13 cellular contexts compared by ENCODE assay signal in the genomic region with DNA sequence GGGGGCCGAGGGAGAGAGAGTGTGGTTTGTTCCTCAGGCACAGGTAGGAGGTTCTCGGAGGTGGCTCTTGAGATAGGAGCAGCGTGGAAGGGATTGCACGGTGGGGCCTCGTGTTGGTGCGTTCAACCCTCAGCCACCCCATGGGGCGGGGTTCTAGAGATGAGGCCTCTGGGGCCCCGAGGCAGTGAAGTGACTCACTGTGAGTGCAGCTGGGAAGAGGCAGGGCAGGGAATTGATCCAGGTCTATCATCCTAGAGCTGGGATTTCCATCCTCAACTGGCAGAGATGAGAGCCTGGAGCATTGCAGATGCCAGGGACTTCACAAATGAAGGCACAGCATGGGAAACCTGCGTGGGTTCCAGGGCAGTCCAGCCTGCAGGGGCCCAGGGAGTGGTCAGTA. TPM values are rescaled to one million over a fixed set of nuclear protein-coding genes. Genes with fewer than 3 reads are reported as not detected.
DNase-seq lines count a peak whose midpoint lies in the region; ATAC-seq and TF ChIP-seq lines count a peak whose summit lies in the region.
"Had no signal": no experiment of that assay in that cellular context is flagged by ENCODE, and none has a peak within 500 bp of the region (broad histone marks: within the 10 kb centered on the region; RNA-seq: fewer than 3 reads in every experiment).

No MANE protein-coding gene starts in this region.

- H3K36me3 Mint-ChIP-seq in Caco-2 (ENCODE audit: insufficient read depth, unreplicated experiment), result peaks cover 5% of the 10 kb centered on the region
- no peaks in the 10 kb centered on the region for H3K36me3 Mint-ChIP-seq in activated naive CD8-positive, alpha-beta T cell treated with anti-CD3 and anti-CD28 coated beads for 36 hours
- no peaks in the 10 kb centered on the region for H3K36me3 Mint-ChIP-seq in activated naive CD8-positive, alpha-beta T cell treated with anti-CD3 and anti-CD28 coated beads, Interleukin-2, amount 50 U/mL, for 24 hours (ENCODE audit: low read depth)
- H3K36me3 Mint-ChIP-seq: natural killer cell treated with Interleukin-12 subunit alpha and Interleukin-12 subunit beta and Interleukin-15 and Interleukin-18, amount 100 ng/mL, for 72 hours had no signal

- H3K27me3 ChIP-seq in Caco-2 (replicated peaks; ENCODE audit: control insufficient read depth, insufficient read depth, low read length) (no peaks in the 10 kb centered on the region), neuronal stem cell (ENCODE audit: control insufficient read depth in 3 of 3, insufficient read depth in 3 of 3, low read depth in 1 of 3, low read length in 3 of 3) (no peaks in the 10 kb centered on the region)
- H3K27me3 ChIP-seq: stomach had no signal

- H3K9ac ChIP-seq in neuronal stem cell (ENCODE audit: low read depth, low read length, poor library complexity), result no peak overlapping the region

- H3K4ac ChIP-seq in neuronal stem cell (ENCODE audit: low read length), result no peak overlapping the region

- peak overlapping the region; percentile 63 for H3K27ac Mint-ChIP-seq in Caco-2 (ENCODE audit: unreplicated experiment)
- no peak overlapping the region for H3K27ac Mint-ChIP-seq in activated naive CD8-positive, alpha-beta T cell treated with anti-CD3 and anti-CD28 coated beads for 36 hours
- H3K27ac Mint-ChIP-seq in activated naive CD8-positive, alpha-beta T cell treated with anti-CD3 and anti-CD28 coated beads, Interleukin-2, amount 50 U/mL, for 24 hours, result no peak overlapping the region
- H3K27ac Mint-ChIP-seq: natural killer cell treated with Interleukin-12 subunit alpha and Interleukin-12 subunit beta and Interleukin-15 and Interleukin-18, amount 100 ng/mL, for 72 hours had no signal

- no peak overlapping the region for H3K4me3 Mint-ChIP-seq in Caco-2 (ENCODE audit: unreplicated experiment)
- H3K4me3 Mint-ChIP-seq in activated naive CD8-positive, alpha-beta T cell treated with anti-CD3 and anti-CD28 coated beads for 36 hours, result no peak overlapping the region
- H3K4me3 Mint-ChIP-seq in activated naive CD8-positive, alpha-beta T cell treated with anti-CD3 and anti-CD28 coated beads, Interleukin-2, amount 50 U/mL, for 24 hours, result no peak overlapping the region
- H3K4me3 Mint-ChIP-seq: natural killer cell treated with Interleukin-12 subunit alpha and Interleukin-12 subunit beta and Interleukin-15 and Interleukin-18, amount 100 ng/mL, for 72 hours had no signal

- no peak overlapping the region for H4K91ac ChIP-seq in neuronal stem cell (ENCODE audit: low read depth, low read length, poor library complexity)

- H3K4me3 ChIP-seq in Caco-2 (ENCODE audit: low read depth, low read length) (no peak overlapping the region), neuronal stem cell (ENCODE audit: low read length in 2 of 2) (no peak overlapping the region)
- H3K4me3 ChIP-seq: stomach had no signal

- H3K23ac ChIP-seq in neuronal stem cell (ENCODE audit: low read depth, low read length, poor library complexity), result no peak overlapping the region

- H2AFZ ChIP-seq in neuronal stem cell (ENCODE audit: low read length), result no peak overlapping the region

- CTCF ChIA-PET in Caco-2 (lab: Charles Lee), result no interaction called here

- POLR2A ChIA-PET in Caco-2 (lab: Charles Lee), result no interaction called here

- no peaks in the 10 kb centered on the region for H3K36me3 ChIP-seq in Caco-2 (ENCODE audit: control insufficient read depth, insufficient read depth, low read length)
- H3K36me3 ChIP-seq in neuronal stem cell (replicated peaks in 1 of 2; ENCODE audit: control insufficient read depth in 2 of 2, insufficient read depth in 2 of 2, low read length in 2 of 2), result no peaks in the 10 kb centered on the region
- H3K36me3 ChIP-seq: stomach had no signal

- H3K9me3 Mint-ChIP-seq in Caco-2 (ENCODE audit: unreplicated experiment), result no peaks in the 10 kb centered on the region
- no peaks in the 10 kb centered on the region for H3K9me3 Mint-ChIP-seq in activated naive CD8-positive, alpha-beta T cell treated with anti-CD3 and anti-CD28 coated beads for 36 hours
- H3K9me3 Mint-ChIP-seq in activated naive CD8-positive, alpha-beta T cell treated with anti-CD3 and anti-CD28 coated beads, Interleukin-2, amount 50 U/mL, for 24 hours, result no peaks in the 10 kb centered on the region
- H3K9me3 Mint-ChIP-seq: natural killer cell treated with Interleukin-12 subunit alpha and Interleukin-12 subunit beta and Interleukin-15 and Interleukin-18, amount 100 ng/mL, for 72 hours had no signal

- DNase-seq in Caco-2, result peak; percentile 32 to 58
- peak; percentile 50 for DNase-seq in NCI-H226
- DNase-seq in dedifferentiated amniotic fluid mesenchymal stem cell (ENCODE audit: extremely low spot score), result peak; percentile 69
- DNase-seq in neuronal stem cell (ENCODE audit: low spot score), result no peak
- DNase-seq in activated naive CD8-positive, alpha-beta T cell treated with anti-CD3 and anti-CD28 coated beads for 36 hours, result no peak
- no peak for DNase-seq in HuH-7.5 (ENCODE audit: low spot score)
- no peak for DNase-seq in activated naive CD8-positive, alpha-beta T cell treated with anti-CD3 and anti-CD28 coated beads, Interleukin-2, amount 50 U/mL, for 24 hours
- DNase-seq: aorta, stomach had no signal

- no peak overlapping the region for H3K4me2 ChIP-seq in neuronal stem cell (ENCODE audit: insufficient read depth, low read length, poor library complexity, severe bottlenecking)

- WGBS in neuronal stem cell (ENCODE audit: extremely low coverage in 2 of 2, insufficient read length in 2 of 2, insufficient replicate concordance in 1 of 2), 2 donors, result no CpG with 5 or more reads among the region's 9 CpGs

- intact Hi-C loops in Caco-2 (cut with micrococcal nuclease; ENCODE audit: unreplicated experiment), result no loop called here

- no peak for TF ChIP-seq CTCF in Caco-2 (IDR thresholded peaks at IDR 0.05; ENCODE audit: insufficient read depth in 1 of 2, low read depth in 1 of 2, low read length in 1 of 2, severe bottlenecking in 1 of 2, unreplicated experiment in 1 of 2)

- no peak for ATAC-seq in GM19395 (IDR thresholded peaks at IDR 0.05; ENCODE audit: unreplicated experiment)
- no peak for ATAC-seq in activated naive CD8-positive, alpha-beta T cell treated with anti-CD3 and anti-CD28 coated beads, Interleukin-2, amount 50 U/mL, for 24 hours
- ATAC-seq: natural killer cell treated with Interleukin-12 subunit alpha and Interleukin-12 subunit beta and Interleukin-15 and Interleukin-18, amount 100 ng/mL, for 72 hours had no signal

- peaks cover 8% of the 10 kb centered on the region for H3K4me1 Mint-ChIP-seq in Caco-2 (ENCODE audit: low read depth, unreplicated experiment)
- H3K4me1 Mint-ChIP-seq in activated naive CD8-positive, alpha-beta T cell treated with anti-CD3 and anti-CD28 coated beads for 36 hours, result peaks cover 8% of the 10 kb centered on the region
- peaks cover 13% of the 10 kb centered on the region for H3K4me1 Mint-ChIP-seq in activated naive CD8-positive, alpha-beta T cell treated with anti-CD3 and anti-CD28 coated beads, Interleukin-2, amount 50 U/mL, for 24 hours

- H4K8ac ChIP-seq in neuronal stem cell (ENCODE audit: low read depth, low read length), result no peak overlapping the region

- peak overlapping the region; percentile 37 for H2BK15ac ChIP-seq in neuronal stem cell (ENCODE audit: low read length)

- peaks cover 22% of the 10 kb centered on the region for H3K4me1 ChIP-seq in Caco-2
- peaks cover 2 to 4% of the 10 kb centered on the region in 2 donors for H3K4me1 ChIP-seq in neuronal stem cell (ENCODE audit: control insufficient read depth in 2 of 2, insufficient read depth in 1 of 2, low read depth in 1 of 2, low read length in 2 of 2)

- no peak overlapping the region for H2BK120ac ChIP-seq in neuronal stem cell (ENCODE audit: low read depth, low read length)

- no peak overlapping the region for H3K27ac ChIP-seq in neuronal stem cell (replicated peaks; ENCODE audit: low read length)
- H3K27ac ChIP-seq: C4-2B, stomach had no signal

- peaks cover 1% of the 10 kb centered on the region for H3K79me1 ChIP-seq in neuronal stem cell (ENCODE audit: low read depth, low read length)

- H3K14ac ChIP-seq in neuronal stem cell (ENCODE audit: low read length), result peak overlapping the region; percentile 71

- H3K27me3 Mint-ChIP-seq in Caco-2 (ENCODE audit: insufficient read depth, unreplicated experiment), result no peaks in the 10 kb centered on the region
- no peaks in the 10 kb centered on the region for H3K27me3 Mint-ChIP-seq in activated naive CD8-positive, alpha-beta T cell treated with anti-CD3 and anti-CD28 coated beads for 36 hours
- no peaks in the 10 kb centered on the region for H3K27me3 Mint-ChIP-seq in activated naive CD8-positive, alpha-beta T cell treated with anti-CD3 and anti-CD28 coated beads, Interleukin-2, amount 50 U/mL, for 24 hours
- H3K27me3 Mint-ChIP-seq: natural killer cell treated with Interleukin-12 subunit alpha and Interleukin-12 subunit beta and Interleukin-15 and Interleukin-18, amount 100 ng/mL, for 72 hours had no signal

- peak overlapping the region; percentile 57 for H3K18ac ChIP-seq in neuronal stem cell (ENCODE audit: low read length)

- peak overlapping the region; percentile 82 for H2BK5ac ChIP-seq in neuronal stem cell (ENCODE audit: low read length)

- H2BK12ac ChIP-seq in neuronal stem cell (ENCODE audit: low read length), result no peak overlapping the region

- no TSS peak for BruUV-seq in Caco-2 (replicated peaks; lab: Mats Ljungman, UMichigan)

- H3K9me3 ChIP-seq in Caco-2 (no peaks in the 10 kb centered on the region), neuronal stem cell (replicated peaks in 1 of 2; ENCODE audit: control insufficient read depth in 2 of 2, insufficient read depth in 1 of 2, low read depth in 1 of 2, low read length in 2 of 2) (no peaks in the 10 kb centered on the region)
- H3K9me3 ChIP-seq: stomach had no signal

- peak overlapping the region; percentile 52 for H2AK5ac ChIP-seq in neuronal stem cell (ENCODE audit: low read depth, low read length)

RNA-seq across cellular contexts. Expression of gene SMARCB1, which starts 5.2 kb away (rescaled TPM):
- 154 and 157 TPM in 2 replicates for total RNA-seq in Caco-2 (2022)
- 118 TPM for polyA plus RNA-seq in neuronal stem cell (2013, experiment 1 of 2)
- 112 TPM for polyA plus RNA-seq in neuronal stem cell (2013, experiment 2 of 2)
- 10 to 100 TPM; 94.3 to 94.5 TPM for total RNA-seq in activated naive CD8-positive, alpha-beta T cell treated with anti-CD3 and anti-CD28 coated beads for 36 hours

RNA-seq across cellular contexts. Expression of gene MMP11, which starts 8.9 kb away (rescaled TPM):
- total RNA-seq in Caco-2 (2022), result 11.3 and 11.6 TPM in 2 replicates
- polyA plus RNA-seq in neuronal stem cell (2013, experiment 1 of 2), result 6.5 TPM
- polyA plus RNA-seq in neuronal stem cell (2013, experiment 2 of 2), result 6.1 TPM
- under 1 TPM; 0.44 to 0.64 TPM for total RNA-seq in activated naive CD8-positive, alpha-beta T cell treated with anti-CD3 and anti-CD28 coated beads for 36 hours

RNA-seq across cellular contexts. Expression of gene CHCHD10, which starts 13.8 kb away (rescaled TPM):
- 178 and 189 TPM in 2 replicates for total RNA-seq in Caco-2 (2022)
- 84.6 TPM for polyA plus RNA-seq in neuronal stem cell (2013, experiment 1 of 2)
- polyA plus RNA-seq in neuronal stem cell (2013, experiment 2 of 2), result 88.1 TPM
- total RNA-seq in activated naive CD8-positive, alpha-beta T cell treated with anti-CD3 and anti-CD28 coated beads for 36 hours, result 100 to 1,000 TPM; 224 to 241 TPM

RNA-seq across cellular contexts. Expression of gene C22orf15, which starts 18.7 kb away (rescaled TPM):
- not detected in 2 replicates for total RNA-seq in Caco-2 (2022)
- polyA plus RNA-seq in neuronal stem cell (2013, experiment 1 of 2), result 3.0 TPM
- 2.8 TPM for polyA plus RNA-seq in neuronal stem cell (2013, experiment 2 of 2)
- under 1 TPM; 0.33 to 0.74 TPM for total RNA-seq in activated naive CD8-positive, alpha-beta T cell treated with anti-CD3 and anti-CD28 coated beads for 36 hours
- total RNA-seq: stomach had no signal

RNA-seq across cellular contexts. Expression of gene VPREB3, which starts 27.3 kb away (rescaled TPM):
- not detected in 2 replicates for total RNA-seq in Caco-2 (2022)
- 0.35 TPM for polyA plus RNA-seq in neuronal stem cell (2013, experiment 1 of 2)
- 0.42 TPM for polyA plus RNA-seq in neuronal stem cell (2013, experiment 2 of 2)
- under 1 TPM in 1 of 2 experiments, not detected in 1; 0.48 TPM for total RNA-seq in activated naive CD8-positive, alpha-beta T cell treated with anti-CD3 and anti-CD28 coated beads for 36 hours
- total RNA-seq: stomach; T-helper 2 cell treated with Interferon-gamma antibody and Interleukin-4, amounts not matched to agents 100 ng/mL and 5 ng/mL, for 36 hours had no signal
- polyA plus RNA-seq: aorta had no signal

Comparison
In these comparisons a context has a peak if more than half of its experiments do, and no peak if none do; other contexts are left out.
1. DNase-seq: peak in Caco-2 (2 of 2), NCI-H226 (single experiment) and dedifferentiated amniotic fluid mesenchymal stem cell (single experiment); none in neuronal stem cell (single experiment), activated naive CD8-positive, alpha-beta T cell treated with anti-CD3 and anti-CD28 coated beads for 36 hours (single experiment), HuH-7.5 (single experiment) and activated naive CD8-positive, alpha-beta T cell treated with anti-CD3 and anti-CD28 coated beads, Interleukin-2, amount 50 U/mL, for 24 hours (single experiment).